In the genomic region with DNA sequence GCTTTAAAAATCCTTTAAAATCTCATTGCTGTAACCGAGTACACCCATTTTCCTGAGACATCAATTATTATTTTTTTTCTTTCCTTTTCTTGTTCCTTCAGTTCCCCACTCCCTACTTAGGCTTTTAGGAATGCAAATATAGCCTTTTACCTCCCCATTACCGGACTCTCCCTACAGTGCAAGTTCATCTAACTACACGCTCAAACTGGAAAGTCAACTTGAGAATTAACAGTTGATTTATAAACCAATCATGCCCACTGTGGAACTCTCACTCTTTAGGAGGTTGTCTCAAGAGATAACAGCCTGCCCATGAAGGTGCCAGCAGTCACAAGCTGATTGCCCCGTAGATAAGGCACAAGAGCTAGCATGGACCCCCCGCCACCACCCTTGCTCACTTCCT, we compare ENCODE assay signal across 29 cellular contexts. TPM values are rescaled to one million over a fixed set of nuclear protein-coding genes. Genes with fewer than 3 reads are reported as not detected.
"Had no signal": no experiment of that assay in that cellular context is flagged by ENCODE, and none has a peak within 500 bp of the region (broad histone marks: within the 10 kb centered on the region; RNA-seq: fewer than 3 reads in every experiment).

No MANE protein-coding gene starts in this region.

- H3K36me3 ChIP-seq: brain microvascular endothelial cell, cardiac muscle cell, MG63, SJCRH30 had no signal

- H3K27ac ChIP-seq: brain microvascular endothelial cell, cardiac muscle cell, RWPE1, SJCRH30 had no signal

- H3K4me3 Mint-ChIP-seq: activated T-cell treated with anti-CD3 and anti-CD28 coated beads, Interleukin-2, amount 50 U/mL, for 4 hours; WTC11 had no signal

- H3K9me3 Mint-ChIP-seq: activated T-cell treated with anti-CD3 and anti-CD28 coated beads, Interleukin-2, amount 50 U/mL, for 4 hours had no signal

- H3K4me3 ChIP-seq: cardiac muscle cell, MG63, SJCRH30 had no signal

- DNase-seq: activated CD4-positive, alpha-beta T cell treated with anti-CD3 and anti-CD28 coated beads for 48 hours; activated CD4-positive, alpha-beta T cell treated with anti-CD3 and anti-CD28 coated beads, Interleukin-2, amount 50 U/mL, for 48 hours; activated CD4-positive, CD25-positive, alpha-beta regulatory T cell treated with anti-CD3 and anti-CD28 coated beads, Interleukin-2, amount 50 U/mL, for 72 hours; activated CD8-positive, alpha-beta memory T cell treated with anti-CD3 and anti-CD28 coated beads for 24 hours; activated effector memory CD4-positive, alpha-beta T cell treated with anti-CD3 and anti-CD28 coated beads, Interleukin-2, amount 50 U/mL, for 16 hours; activated naive CD4-positive, alpha-beta T cell treated with Interleukin-2 at 50 U/mL for 16 hours; activated T-cell treated with anti-CD3 and anti-CD28 coated beads, Interleukin-2, amount 50 U/mL, for 4 hours; amygdala; brain microvascular endothelial cell; MG63; MV-4-11; NCI-H1092 treated with DMSO at 0.1 percent for 48 hours; NCI-H1436; NCI-H1694 treated with DMSO at 0.1 percent for 48 hours; NCI-H2029 treated with DMSO at 0.1 percent for 48 hours; NCI-H345; NCI-H510A; NCI-H526 treated with DMSO at 0.1 percent for 48 hours; NCI-H82; Right ventricle myocardium superior; SJCRH30; SK-N-SH had no signal

- H3K9me3 ChIP-seq: MG63, SJCRH30, SK-N-SH had no signal

- H3K27me3 ChIP-seq: brain microvascular endothelial cell, cardiac muscle cell, MG63, SJCRH30 had no signal

- H3K36me3 Mint-ChIP-seq: activated naive CD4-positive, alpha-beta T cell treated with anti-CD3 and anti-CD28 coated beads, Interleukin-2, amount 50 U/mL, for 72 hours had no signal

- H3K27ac Mint-ChIP-seq: activated naive CD4-positive, alpha-beta T cell treated with anti-CD3 and anti-CD28 coated beads, Interleukin-2, amount 50 U/mL, for 72 hours had no signal

- H3K9ac ChIP-seq: SK-N-SH had no signal

- H3K4me2 ChIP-seq: SK-N-SH had no signal

- H3K4me1 ChIP-seq: SJCRH30 had no signal

RNA-seq across cellular contexts. Expression of gene UBD, which starts 35.1 kb away (rescaled TPM):
- total RNA-seq: cardiac muscle cell, OCI-LY7, SJCRH30 had no signal

RNA-seq across cellular contexts. Expression of gene MAS1L, which starts 36.7 kb away (rescaled TPM):
- total RNA-seq: activated naive CD4-positive, alpha-beta T cell treated with anti-CD3 and anti-CD28 coated beads, Interleukin-2, amount 50 U/mL, for 72 hours; activated T-cell treated with anti-CD3 and anti-CD28 coated beads, Interleukin-2, amount 50 U/mL, for 4 hours; astrocyte; cardiac muscle cell; OCI-LY7; Right ventricle myocardium superior; SJCRH30; T-helper 1 cell treated with Interleukin-12 subunit alpha and Interleukin-12 subunit beta and Interleukin-4 antibody, amounts not matched to agents 30 ng/mL and 1 ng/mL, for 36 hours; WTC11 had no signal
